ENCODE assay signal across 17 cellular contexts in genomic region chr10:33819206-33819605, GRCh38.
"Had no signal": no experiment of that assay in that cellular context is flagged by ENCODE, and none has a peak within 500 bp of the region (broad histone marks: within the 10 kb centered on the region; RNA-seq: fewer than 3 reads in every experiment).

No MANE protein-coding gene starts in this region.

- ATAC-seq: activated CD4-positive, CD25-positive, alpha-beta regulatory T cell treated with anti-CD3 and anti-CD28 coated beads, Interleukin-2, amount 50 U/mL, for 24 hours; activated CD8-positive, alpha-beta memory T cell treated with anti-CD3 and anti-CD28 coated beads, Interleukin-2, amount 10 ng/mL, durations not matched to agents 7 days and 5 days; effector memory CD8-positive, alpha-beta T cell; gastroesophageal sphincter; psoas muscle; sciatic nerve had no signal

- H3K4me3 ChIP-seq: gastroesophageal sphincter, left ventricle myocardium inferior, psoas muscle, spleen, transverse colon had no signal

- DNase-seq: activated CD4-positive, alpha-beta T cell treated with anti-CD3 and anti-CD28 coated beads, Interleukin-2, amount 50 U/mL, for 4 hours; activated CD8-positive, alpha-beta memory T cell treated with anti-CD3 and anti-CD28 coated beads, Interleukin-2, amount 10 ng/mL, durations not matched to agents 7 days and 5 days; activated effector memory CD4-positive, alpha-beta T cell treated with Interleukin-2 at 50 U/mL for 16 hours; activated T-cell treated with anti-CD3 and anti-CD28 coated beads, Interleukin-2, amount 50 U/mL, for 24 hours; amniotic stem cell; brain microvascular endothelial cell; cerebellar nuclear complex; effector memory CD8-positive, alpha-beta T cell; left ventricle myocardium inferior; psoas muscle; spleen; stimulated activated CD4-positive, alpha-beta T cell treated with anti-CD3 and anti-CD28 coated beads, Interleukin-2, amount 100 ng/mL, for 24 hours; stimulated activated naive B cell treated with anti-CD40 and anti-IgM and Interleukin-4, amounts not matched to agents 10 μg/mL and 1 μg/mL and 100 μg/mL, for 72 hours; transverse colon had no signal
